In genomic region chr5:139457241-139457640, GRCh38 we compare ENCODE assay signal across 1 cellular context.
TF ChIP-seq lines count a peak whose summit lies in the region.

No MANE protein-coding gene starts in this region.

TF ChIP-seq in K562, 482 proteins besides CTCF, POLR2A, EP300 and RAD21:
- TF ChIP-seq SAP30 (IDR thresholded peaks at IDR 0.05; ENCODE audit: borderline replicate concordance, insufficient read depth, low read depth, low read length, poor library complexity, severe bottlenecking) (no peak), NFXL1 (CRISPR knock-in tag; IDR thresholded peaks at IDR 0.05) (no peak), ARID3A (IDR thresholded peaks at IDR 0.05; ENCODE audit: borderline replicate concordance, low read depth, low read length) (no peak), PHF21A (IDR thresholded peaks at IDR 0.05; ENCODE audit: borderline replicate concordance, low read depth) (no peak)
- TF ChIP-seq, protein P1, sequence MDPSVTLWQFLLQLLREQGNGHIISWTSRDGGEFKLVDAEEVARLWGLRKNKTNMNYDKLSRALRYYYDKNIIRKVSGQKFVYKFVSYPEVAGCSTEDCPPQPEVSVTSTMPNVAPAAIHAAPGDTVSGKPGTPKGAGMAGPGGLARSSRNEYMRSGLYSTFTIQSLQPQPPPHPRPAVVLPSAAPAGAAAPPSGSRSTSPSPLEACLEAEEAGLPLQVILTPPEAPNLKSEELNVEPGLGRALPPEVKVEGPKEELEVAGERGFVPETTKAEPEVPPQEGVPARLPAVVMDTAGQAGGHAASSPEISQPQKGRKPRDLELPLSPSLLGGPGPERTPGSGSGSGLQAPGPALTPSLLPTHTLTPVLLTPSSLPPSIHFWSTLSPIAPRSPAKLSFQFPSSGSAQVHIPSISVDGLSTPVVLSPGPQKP (CRISPR knock-in tag; IDR thresholded peaks at IDR 0.05): no peak
